ENCODE assay signal across 8 cellular contexts in the genomic region with DNA sequence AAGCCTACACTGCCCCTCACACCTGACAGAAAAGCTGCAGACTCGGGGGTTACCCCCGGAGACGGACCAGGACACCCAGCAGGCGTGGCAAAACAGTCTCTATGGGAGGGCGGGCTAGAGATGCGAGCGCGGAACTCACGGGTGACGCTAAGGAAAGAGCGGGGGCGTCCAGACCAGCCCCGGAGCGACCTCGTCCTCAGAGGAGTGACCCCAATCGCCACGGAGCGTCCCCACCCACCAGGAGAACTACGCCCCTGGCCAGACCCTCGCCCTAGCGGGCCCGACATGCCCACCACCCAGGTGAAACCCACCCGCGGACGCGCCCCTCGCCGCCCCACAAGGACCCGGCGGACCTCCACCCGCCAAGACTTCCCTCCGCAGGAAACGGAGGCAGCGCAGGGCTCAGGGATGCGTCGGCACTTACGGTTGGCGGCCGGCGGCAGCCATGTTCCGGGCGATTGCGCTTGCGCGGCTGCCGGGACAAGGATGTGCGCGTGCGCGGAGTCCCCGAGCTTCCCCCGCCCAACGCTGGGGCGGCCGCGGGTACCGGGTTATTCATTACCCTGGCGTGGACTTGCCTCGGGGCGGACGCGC. TPM values are rescaled to one million over a fixed set of nuclear protein-coding genes. Genes with fewer than 3 reads are reported as not detected.
DNase-seq lines count a peak whose midpoint lies in the region; ATAC-seq and TF ChIP-seq lines count a peak whose summit lies in the region.

A gene (minus strand): TSS at position 462 of the 594 bp plus-strand sequence. CDS start 21,286 bp downstream, outside the sequence.

- H3K4me1 Mint-ChIP-seq in CD4-positive, CD25-positive, alpha-beta regulatory T cell: peaks cover 7 to 43% (median 16%) of the 10 kb centered on the region in 4 donors
- peaks cover 8 to 12% (median 10%) of the 10 kb centered on the region in 3 donors for H3K4me1 Mint-ChIP-seq in IgD-negative memory B cell
- H3K4me1 Mint-ChIP-seq in stimulated activated naive CD8-positive, alpha-beta T cell treated with anti-CD3 and anti-CD28 coated beads, Interleukin-15, Interleukin-2, amounts not matched to agents 100 ng/mL and 50 ng/mL, for 24 hours (ENCODE audit: low read depth): peaks cover 31% of the 10 kb centered on the region

- H3K9me3 Mint-ChIP-seq in CD4-positive, CD25-positive, alpha-beta regulatory T cell: peaks cover 0 to 24% (median 8%) of the 10 kb centered on the region in 7 donors
- peaks cover 0 to 11% (median 6%) of the 10 kb centered on the region in 3 donors for H3K9me3 Mint-ChIP-seq in IgD-negative memory B cell
- H3K9me3 Mint-ChIP-seq in stimulated activated naive CD8-positive, alpha-beta T cell treated with anti-CD3 and anti-CD28 coated beads, Interleukin-15, Interleukin-2, amounts not matched to agents 100 ng/mL and 50 ng/mL, for 24 hours: peaks cover 13% of the 10 kb centered on the region

- H3K9me2 ChIP-seq in neural cell (ENCODE audit: insufficient read depth, low read length): no peaks in the 10 kb centered on the region

- peak within 1 kb of the TSS; percentile 90 for H3K9ac ChIP-seq in neural cell (ENCODE audit: low read length)

- H3K4me1 ChIP-seq in CD4-positive, CD25-positive, alpha-beta regulatory T cell (ENCODE audit: control insufficient read depth, insufficient read depth, low read length, poor library complexity, severe bottlenecking): peaks cover 24% of the 10 kb centered on the region
- H3K4me1 ChIP-seq in RWPE2 (ENCODE audit: insufficient read depth, poor library complexity, severe bottlenecking): no peaks in the 10 kb centered on the region

- H3K27ac ChIP-seq in CD4-positive, CD25-positive, alpha-beta regulatory T cell (ENCODE audit: insufficient read depth, low read length, poor library complexity, severe bottlenecking): peak within 1 kb of the TSS; percentile 74
- H3K27ac ChIP-seq in RWPE2 (ENCODE audit: poor library complexity, severe bottlenecking) (peak within 1 kb of the TSS; percentile 29), neural cell (ENCODE audit: low read length) (peak within 1 kb of the TSS; percentile 88)

- no peak for TF ChIP-seq RAD21 in neural cell (conservative IDR thresholded peaks at IDR 0.05)

- H3K4me3 Mint-ChIP-seq in CD4-positive, CD25-positive, alpha-beta regulatory T cell: peak within 1 kb of the TSS; percentile 88 to 93 (median 92)
- H3K4me3 Mint-ChIP-seq in IgD-negative memory B cell: peak within 1 kb of the TSS; percentile 89 to 98 (median 96)
- H3K4me3 Mint-ChIP-seq in stimulated activated naive CD8-positive, alpha-beta T cell treated with anti-CD3 and anti-CD28 coated beads, Interleukin-15, Interleukin-2, amounts not matched to agents 100 ng/mL and 50 ng/mL, for 24 hours: peak within 1 kb of the TSS; percentile 89

- no peaks in the 10 kb centered on the region for H3K27me3 ChIP-seq in CD4-positive, CD25-positive, alpha-beta regulatory T cell (ENCODE audit: control insufficient read depth, insufficient read depth, low read length)
- H3K27me3 ChIP-seq in RWPE2 (ENCODE audit: insufficient read depth, poor library complexity, severe bottlenecking): no peaks in the 10 kb centered on the region
- H3K27me3 ChIP-seq in neural cell (ENCODE audit: insufficient read depth, low read depth, low read length): no peaks in the 10 kb centered on the region

- no peaks in the 10 kb centered on the region for H3K36me3 Mint-ChIP-seq in CD4-positive, CD25-positive, alpha-beta regulatory T cell
- no peaks in the 10 kb centered on the region for H3K36me3 Mint-ChIP-seq in IgD-negative memory B cell
- peaks cover 25% of the 10 kb centered on the region for H3K36me3 Mint-ChIP-seq in stimulated activated naive CD8-positive, alpha-beta T cell treated with anti-CD3 and anti-CD28 coated beads, Interleukin-15, Interleukin-2, amounts not matched to agents 100 ng/mL and 50 ng/mL, for 24 hours (ENCODE audit: low read depth)

- peaks cover 24% of the 10 kb centered on the region for H3K79me2 ChIP-seq in neural cell (replicated peaks; ENCODE audit: insufficient read depth, low read length)

- peak; percentile 49 to 50 for ATAC-seq in CD4-positive, CD25-positive, alpha-beta regulatory T cell (ENCODE audit: low read depth in 2 of 2)
- peak; percentile 46 for ATAC-seq in GM21390 (IDR thresholded peaks at IDR 0.05; ENCODE audit: unreplicated experiment)
- peak; percentile 66 for ATAC-seq in RWPE2 (ENCODE audit: low read depth)

- no peaks in the 10 kb centered on the region for H3K36me3 ChIP-seq in CD4-positive, CD25-positive, alpha-beta regulatory T cell (ENCODE audit: control insufficient read depth, insufficient read depth, low read length)
- no peaks in the 10 kb centered on the region for H3K36me3 ChIP-seq in RWPE2 (ENCODE audit: low read depth)
- no peaks in the 10 kb centered on the region for H3K36me3 ChIP-seq in neural cell (ENCODE audit: insufficient read depth, low read length)

- peak within 1 kb of the TSS; percentile 69 for H3K4me3 ChIP-seq in CD4-positive, CD25-positive, alpha-beta regulatory T cell (ENCODE audit: low read depth, low read length)
- peak within 1 kb of the TSS; percentile 79 for H3K4me3 ChIP-seq in RWPE2 (ENCODE audit: severe bottlenecking)
- H3K4me3 ChIP-seq in foreskin fibroblast (ENCODE audit: low read depth in 1 of 2, low read length in 2 of 2): peak within 1 kb of the TSS; percentile 93 to 100
- H3K4me3 ChIP-seq in neural cell (ENCODE audit: low read length): peak within 1 kb of the TSS; percentile 98

- H3K27me3 Mint-ChIP-seq in CD4-positive, CD25-positive, alpha-beta regulatory T cell: no peaks in the 10 kb centered on the region
- no peaks in the 10 kb centered on the region for H3K27me3 Mint-ChIP-seq in IgD-negative memory B cell
- no peaks in the 10 kb centered on the region for H3K27me3 Mint-ChIP-seq in stimulated activated naive CD8-positive, alpha-beta T cell treated with anti-CD3 and anti-CD28 coated beads, Interleukin-15, Interleukin-2, amounts not matched to agents 100 ng/mL and 50 ng/mL, for 24 hours

- peak within 1 kb of the TSS; percentile 86 for H3K4me2 ChIP-seq in neural cell (ENCODE audit: low read length)

- H4K20me1 ChIP-seq in neural cell (ENCODE audit: insufficient read depth): no peaks in the 10 kb centered on the region

- H3K9me3 ChIP-seq in CD4-positive, CD25-positive, alpha-beta regulatory T cell (ENCODE audit: control insufficient read depth in 2 of 2, low read length in 2 of 2): peaks cover 19 to 20% of the 10 kb centered on the region in 2 experiments
- H3K9me3 ChIP-seq in RWPE2 (ENCODE audit: severe bottlenecking): peaks cover 2% of the 10 kb centered on the region
- H3K9me3 ChIP-seq in neural cell (ENCODE audit: low read length): peaks cover 7% of the 10 kb centered on the region

- TF ChIP-seq CTCF in RWPE2 (IDR thresholded peaks at IDR 0.05; ENCODE audit: poor library complexity, severe bottlenecking) (no peak), foreskin fibroblast (IDR thresholded peaks at IDR 0.05; ENCODE audit: low read depth, low read length) (no peak), neural cell (IDR thresholded peaks at IDR 0.05; ENCODE audit: poor library complexity, severe bottlenecking) (no peak)

- H2AFZ ChIP-seq in neural cell (ENCODE audit: low read depth, low read length): peak within 1 kb of the TSS; percentile 46

- H3K27ac Mint-ChIP-seq in CD4-positive, CD25-positive, alpha-beta regulatory T cell: peak within 1 kb of the TSS; percentile 76 to 95 (median 92)
- H3K27ac Mint-ChIP-seq in IgD-negative memory B cell: peak within 1 kb of the TSS in 2 of 3 donors; percentile 79 to 92
- peak within 1 kb of the TSS; percentile 86 for H3K27ac Mint-ChIP-seq in stimulated activated naive CD8-positive, alpha-beta T cell treated with anti-CD3 and anti-CD28 coated beads, Interleukin-15, Interleukin-2, amounts not matched to agents 100 ng/mL and 50 ng/mL, for 24 hours

- peak; percentile 75 to 87 (median 87) for DNase-seq in CD4-positive, CD25-positive, alpha-beta regulatory T cell
- DNase-seq in RWPE2 (ENCODE audit: low spot score): peak; percentile 83
- DNase-seq in activated gamma-delta T cell (lab: John Stamatoyannopoulos, UW): peak; percentile 64
- DNase-seq in foreskin fibroblast: peak; percentile 75 to 95

- TF ChIP-seq EP300 in neural cell (conservative IDR thresholded peaks at IDR 0.05; ENCODE audit: poor library complexity, severe bottlenecking): peak; percentile 8

- H3F3A ChIP-seq in neural cell (ENCODE audit: insufficient read depth, low read length, poor library complexity, severe bottlenecking): no peaks in the 10 kb centered on the region

TF ChIP-seq in neural cell, 6 proteins besides CTCF, POLR2A, EP300 and RAD21 (continues in another document):
- TF ChIP-seq POLR2AphosphoS5 (IDR thresholded peaks at IDR 0.05): peak; percentile 93
- TF ChIP-seq MXI1 (conservative IDR thresholded peaks at IDR 0.05; ENCODE audit: poor library complexity, severe bottlenecking): peak; percentile 62
- TF ChIP-seq SMC3 (conservative IDR thresholded peaks at IDR 0.05; ENCODE audit: poor library complexity): peak; percentile 47
- no peak for TF ChIP-seq EZH2 (IDR thresholded peaks at IDR 0.05; ENCODE audit: borderline replicate concordance, insufficient read depth, low read length, poor library complexity, severe bottlenecking)

RNA-seq across cellular contexts. Expression of the gene that starts here (rescaled TPM):
- total RNA-seq in CD4-positive, CD25-positive, alpha-beta regulatory T cell: 9.2 TPM
- polyA plus RNA-seq in CD4-positive, CD25-positive, alpha-beta regulatory T cell: 1 to 10 TPM; 2.9 to 9.4 (median 4.8) TPM
- polyA plus RNA-seq in IgD-negative memory B cell (8.2 TPM), neural cell (20.3 and 20.6 TPM in 2 replicates)
- 48.4 and 49.7 TPM in 2 replicates for polyA minus RNA-seq in neural cell

Comparison
In these comparisons a context has a peak if more than half of its experiments do, and no peak if none do; other contexts are left out.
1. Peak in every context shown above with its lines: DNase-seq, ATAC-seq, H3K4me3 ChIP-seq and H3K27ac ChIP-seq.
2. H3K27ac ChIP-seq: peak in every context shown above with its lines; median percentile 88 in neural cell; 74 in CD4-positive, CD25-positive, alpha-beta regulatory T cell; 29 in RWPE2.